22 cellular contexts compared by ENCODE assay signal in genomic region chr10:122280977-122281376, GRCh38. TPM values are rescaled to one million over a fixed set of nuclear protein-coding genes. Genes with fewer than 3 reads are reported as not detected.
DNase-seq lines count a peak whose midpoint lies in the region; ATAC-seq and TF ChIP-seq lines count a peak whose summit lies in the region.
"Had no signal": no experiment of that assay in that cellular context is flagged by ENCODE, and none has a peak within 500 bp of the region (broad histone marks: within the 10 kb centered on the region; RNA-seq: fewer than 3 reads in every experiment).

No MANE protein-coding gene starts in this region.

- H3K27me3 ChIP-seq in neural progenitor cell = no peaks in the 10 kb centered on the region
- H3K27me3 ChIP-seq in stomach = no peaks in the 10 kb centered on the region
- no peaks in the 10 kb centered on the region for H3K27me3 ChIP-seq in GM23338 (ENCODE audit: insufficient read depth)

- TF ChIP-seq CTCF in neural progenitor cell (IDR thresholded peaks at IDR 0.05) (no peak), stomach (IDR thresholded peaks at IDR 0.05) (no peak), GM23338 (conservative IDR thresholded peaks at IDR 0.05; ENCODE audit: low read depth in 2 of 2) (no peak)

- H3F3A ChIP-seq in neural progenitor cell (ENCODE audit: low read depth) (no peaks in the 10 kb centered on the region), GM23338 (replicated peaks; ENCODE audit: low read depth) (no peaks in the 10 kb centered on the region)

- H2AFZ ChIP-seq in neural progenitor cell (replicated peaks) (no peak overlapping the region), GM23338 (no peak overlapping the region)

- H3K9me3 ChIP-seq in neural progenitor cell (ENCODE audit: low read depth) (no peaks in the 10 kb centered on the region), stomach (no peaks in the 10 kb centered on the region)

- no peak overlapping the region for H3K9ac ChIP-seq in neural progenitor cell

- no peaks in the 10 kb centered on the region for H3K9me2 ChIP-seq in GM23338 (ENCODE audit: insufficient read depth)

- peak overlapping the region; percentile 61 for H3K27ac Mint-ChIP-seq in neural progenitor cell
- no peak overlapping the region for H3K27ac Mint-ChIP-seq in GM23338
- H3K27ac Mint-ChIP-seq: CD4-positive, alpha-beta memory T cell had no signal

- H3K79me2 ChIP-seq in neural progenitor cell (ENCODE audit: low read depth) = no peaks in the 10 kb centered on the region
- H3K79me2 ChIP-seq in GM23338 (replicated peaks; ENCODE audit: insufficient read depth) = no peaks in the 10 kb centered on the region

- no peak for TF ChIP-seq EP300 in stomach (IDR thresholded peaks at IDR 0.05)

- H3K4me1 ChIP-seq in neural progenitor cell (peaks cover 4% of the 10 kb centered on the region), stomach (no peaks in the 10 kb centered on the region), GM23338 (ENCODE audit: insufficient read depth) (no peaks in the 10 kb centered on the region)

- DNase-seq in islet precursor cell = peak; percentile 12
- peak; percentile 23 for DNase-seq in left lobe of liver (ENCODE audit: low spot score)
- DNase-seq in neural progenitor cell (ENCODE audit: low spot score) = no peak
- peak; percentile 11 for DNase-seq in stomach
- no peak for DNase-seq in GM23338 (ENCODE audit: low spot score)
- DNase-seq in DMS153 treated with DMSO at 0.1 percent for 48 hours (lab: John Stamatoyannopoulos, UW; ENCODE audit: unreplicated experiment) = no peak
- DNase-seq in DMS153 (lab: John Stamatoyannopoulos, UW) = no peak
- DNase-seq: C1 segment of cervical spinal cord; Calu3; CD4-positive, alpha-beta memory T cell; COR-L47; DMS79; EL; GDM1; H7; HCEC 1CT had no signal

- H3K9me3 Mint-ChIP-seq in neural progenitor cell (no peaks in the 10 kb centered on the region), GM23338 (no peaks in the 10 kb centered on the region)

- H3K36me3 ChIP-seq in neural progenitor cell (no peaks in the 10 kb centered on the region), stomach (no peaks in the 10 kb centered on the region), GM23338 (ENCODE audit: insufficient read depth) (no peaks in the 10 kb centered on the region)

- H3K4me3 Mint-ChIP-seq in neural progenitor cell (no peak overlapping the region), GM23338 (no peak overlapping the region)
- H3K4me3 Mint-ChIP-seq: CD4-positive, alpha-beta memory T cell had no signal

- H3K27me3 Mint-ChIP-seq in neural progenitor cell (ENCODE audit: insufficient read depth, low read depth) (peaks cover 12% of the 10 kb centered on the region), GM23338 (ENCODE audit: insufficient read depth, low read depth, poor library complexity) (peaks cover 4% of the 10 kb centered on the region)

- intact Hi-C loops in stomach (cut with DNase I; ENCODE audit: low total_unique reads) = no loop called here

- no peak overlapping the region for H3K27ac ChIP-seq in neural progenitor cell
- no peak overlapping the region for H3K27ac ChIP-seq in stomach
- H3K27ac ChIP-seq in GM23338 (ENCODE audit: low read depth) = no peak overlapping the region

- no peak for TF ChIP-seq POLR2A in stomach (IDR thresholded peaks at IDR 0.05)

- no peak overlapping the region for H3K4me3 ChIP-seq in neural progenitor cell
- H3K4me3 ChIP-seq in stomach = no peak overlapping the region
- no peak overlapping the region for H3K4me3 ChIP-seq in GM23338
- H3K4me3 ChIP-seq: GM12878 had no signal

- H3K36me3 Mint-ChIP-seq in neural progenitor cell (no peaks in the 10 kb centered on the region), GM23338 (ENCODE audit: low read depth) (no peaks in the 10 kb centered on the region)
- H3K36me3 Mint-ChIP-seq: CD4-positive, alpha-beta memory T cell had no signal

- H3K4me1 Mint-ChIP-seq in neural progenitor cell (peaks cover 8% of the 10 kb centered on the region), GM23338 (peaks cover 11% of the 10 kb centered on the region)

- H4K20me1 ChIP-seq in neural progenitor cell (ENCODE audit: low read depth) = no peaks in the 10 kb centered on the region
- H4K20me1 ChIP-seq in GM23338 (replicated peaks; ENCODE audit: insufficient read depth) = no peaks in the 10 kb centered on the region

- WGBS in stomach, 5 donors = 89 to 94% (median 91%) methylated on average over 4 of the region's 4 CpGs

- H3K4me2 ChIP-seq in neural progenitor cell (no peak overlapping the region), GM23338 (no peak overlapping the region)

- ATAC-seq in left lobe of liver (no peak), GM23338 (no peak), HG03280 (IDR thresholded peaks at IDR 0.05; ENCODE audit: unreplicated experiment) (no peak)
- ATAC-seq: GM12878 had no signal

TF ChIP-seq in GM23338, 12 proteins besides CTCF, POLR2A, EP300 and RAD21 (continues in another document):
- TF ChIP-seq NANOG (IDR thresholded peaks at IDR 0.05; ENCODE audit: borderline replicate concordance) = no peak
- no peak for TF ChIP-seq ZNF114 (CRISPR knock-in tag; IDR thresholded peaks at IDR 0.05)
- TF ChIP-seq ETS1 (IDR thresholded peaks at IDR 0.05) = no peak
- no peak for TF ChIP-seq STAT1 (IDR thresholded peaks at IDR 0.05; ENCODE audit: unreplicated experiment)
- TF ChIP-seq POLR2AphosphoS5 (IDR thresholded peaks at IDR 0.05; ENCODE audit: low read depth) = no peak
- no peak for TF ChIP-seq JUNB (IDR thresholded peaks at IDR 0.05; ENCODE audit: unreplicated experiment)
- TF ChIP-seq ZNF331 (CRISPR knock-in tag; IDR thresholded peaks at IDR 0.05; ENCODE audit: low read depth) = no peak
- no peak for TF ChIP-seq EZH2 (IDR thresholded peaks at IDR 0.05; ENCODE audit: low read depth, unreplicated experiment)

RNA-seq across cellular contexts. Expression of gene BTBD16, which starts 9.9 kb away (rescaled TPM):
- total RNA-seq in left lobe of liver (1.5 TPM), neural progenitor cell (ENCODE audit: low replicate concordance) (not detected in 2 replicates), stomach (not detected)
- polyA plus RNA-seq in stomach (under 1 TPM in 1 of 3 donors, not detected in 2; 0.40 TPM), GM23338 (2016; fragmentation: Nextera tagmentation; extraction: Ambion mirVana) (not detected in 2 replicates)
- total RNA-seq in GM23338 (2014; rRNA removed; shearing (Covaris generic)) = not detected in 2 replicates
- total RNA-seq: A172; A673; CD4-positive, alpha-beta memory T cell; GM12878; H1 had no signal
- polyA plus RNA-seq: BJ had no signal

Comparison
In these comparisons a context has a peak if more than half of its experiments do, and no peak if none do; other contexts are left out.
1. DNase-seq: peak in islet precursor cell (single experiment), left lobe of liver (single experiment) and stomach (single experiment); none in neural progenitor cell (single experiment), GM23338 (single experiment), DMS153 treated with DMSO at 0.1 percent for 48 hours (single experiment) and DMS153 (single experiment).